Comparison of ENCODE assay signal across 1 cellular context in genomic region chr19:55688422-55689218, GRCh38.
A peak's percentile ranks its signal among the peaks of the same experiment; 100 is the strongest.
TF ChIP-seq lines count a peak whose summit lies in the region.

No MANE protein-coding gene starts in this region.

TF ChIP-seq in HEK293, 187 proteins besides CTCF, POLR2A, EP300 and RAD21 (continued from another document):
- TF ChIP-seq ZBTB26 (tag by site-specific recombination; optimal IDR thresholded peaks at IDR 0.05) = no peak
- TF ChIP-seq EGR2 (tag by site-specific recombination; IDR thresholded peaks at IDR 0.05; ENCODE audit: low read depth) = peak; percentile 72; the same call in 1 of the 2 replicates
- no peak for TF ChIP-seq ZNF560 (tag by site-specific recombination; IDR thresholded peaks at IDR 0.05; ENCODE audit: borderline replicate concordance)
- no peak for TF ChIP-seq ZBTB44 (tag by site-specific recombination; IDR thresholded peaks at IDR 0.05)
- peak; percentile 29; the same call in 1 of the 2 replicates for TF ChIP-seq PATZ1 (tag by site-specific recombination; IDR thresholded peaks at IDR 0.05)
- TF ChIP-seq HOXD13 (CRISPR knock-in tag; IDR thresholded peaks at IDR 0.05; ENCODE audit: borderline replicate concordance) = no peak
- peak; percentile 96 for TF ChIP-seq KLF1 (tag by site-specific recombination; IDR thresholded peaks at IDR 0.05)
- no peak for TF ChIP-seq ZNF214 (tag by site-specific recombination; IDR thresholded peaks at IDR 0.05; ENCODE audit: borderline replicate concordance)
- TF ChIP-seq KLF8 (tag by site-specific recombination; IDR thresholded peaks at IDR 0.05) = peak; percentile 61; the same call in 1 of the 2 replicates
- TF ChIP-seq ZNF221 (tag by site-specific recombination; IDR thresholded peaks at IDR 0.05; ENCODE audit: borderline replicate concordance) = no peak
